Comparison of ENCODE assay signal across 8 cellular contexts in the genomic region with DNA sequence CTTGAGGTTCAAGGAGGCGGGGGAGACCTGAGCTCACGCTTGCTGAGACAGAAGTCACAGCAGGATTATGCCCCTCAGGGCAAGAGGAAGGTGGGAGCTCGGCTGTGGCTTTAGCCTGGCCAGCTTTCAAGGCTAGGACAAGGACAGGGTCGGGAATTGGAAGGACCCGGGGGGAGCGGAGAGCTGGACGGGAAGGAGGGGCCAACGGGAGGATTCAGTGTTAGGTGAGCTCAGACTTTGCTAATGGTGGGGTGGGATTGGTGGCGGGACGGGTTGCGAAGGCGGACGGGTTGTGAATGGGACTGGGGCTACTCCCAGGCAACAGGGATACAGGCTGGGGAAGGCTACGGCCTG. TPM values are rescaled to one million over a fixed set of nuclear protein-coding genes. Genes with fewer than 3 reads are reported as not detected.
A peak's percentile ranks its signal among the peaks of the same experiment; 100 is the strongest.
DNase-seq lines count a peak whose midpoint lies in the region; ATAC-seq and FAIRE-seq lines count a peak whose summit lies in the region.

No MANE protein-coding gene starts in this region.

- H3K27me3 Mint-ChIP-seq in IgD-negative memory B cell: peaks cover 4% of the 10 kb centered on the region

- no peaks in the 10 kb centered on the region for H3K9me3 Mint-ChIP-seq in IgD-negative memory B cell

- peaks cover 36% of the 10 kb centered on the region for H3K79me2 ChIP-seq in ACC112 (ENCODE audit: control insufficient read depth, insufficient read depth, low read length, unreplicated experiment)

- H3K9me3 ChIP-seq in mucosa of rectum (ENCODE audit: control insufficient read depth in 2 of 2, low read length in 2 of 2): no peaks in the 10 kb centered on the region

- no peaks in the 10 kb centered on the region for H3K4me1 ChIP-seq in ACC112 (ENCODE audit: control insufficient read depth, insufficient read depth, low read length, unreplicated experiment)
- H3K4me1 ChIP-seq in mucosa of rectum (ENCODE audit: control insufficient read depth in 2 of 2, insufficient read depth in 2 of 2, low read length in 2 of 2): peaks cover 12 to 18% of the 10 kb centered on the region in 2 donors

- ATAC-seq in HG02610 (IDR thresholded peaks at IDR 0.05; ENCODE audit: unreplicated experiment) (no peak), GM19035 (IDR thresholded peaks at IDR 0.05; ENCODE audit: unreplicated experiment) (no peak), GM18873 (IDR thresholded peaks at IDR 0.05; ENCODE audit: low FRiP score, unreplicated experiment) (no peak)

- no peaks in the 10 kb centered on the region for H3K36me3 ChIP-seq in ACC112 (ENCODE audit: insufficient read depth, low read length)
- no peaks in the 10 kb centered on the region for H3K36me3 ChIP-seq in mucosa of rectum (ENCODE audit: control insufficient read depth in 2 of 2, insufficient read depth in 2 of 2, low read length in 2 of 2)

- H3K27me3 ChIP-seq in ACC112 (ENCODE audit: insufficient read depth, low read length) (no peaks in the 10 kb centered on the region), mucosa of rectum (ENCODE audit: control insufficient read depth in 2 of 2, insufficient read depth in 2 of 2, low read length in 2 of 2) (no peaks in the 10 kb centered on the region)

- H3K27ac Mint-ChIP-seq in IgD-negative memory B cell: peak overlapping the region; percentile 92 to 99 (median 97)

- peak overlapping the region; percentile 90 for H3K4me3 ChIP-seq in ACC112 (ENCODE audit: low read depth, low read length)
- peak overlapping the region; percentile 77 to 93 for H3K4me3 ChIP-seq in mucosa of rectum (ENCODE audit: low read length in 2 of 2)

- H3K4me3 Mint-ChIP-seq in IgD-negative memory B cell: peak overlapping the region; percentile 93 to 100 (median 97)

- H3K27ac ChIP-seq in ACC112 (ENCODE audit: low read depth, low read length) (0 out of 2 replicates have a peak overlapping the region, but pooled peaks have one; percentile 12), caudate nucleus (ENCODE audit: low read depth, low read length) (peak overlapping the region; percentile 42), mucosa of rectum (ENCODE audit: low read depth in 2 of 2, low read length in 2 of 2) (peak overlapping the region in 1 of 2 donors; percentile 66)

- H2AFZ ChIP-seq in ACC112 (ENCODE audit: low read length, unreplicated experiment): no peak overlapping the region

- no peak for FAIRE-seq in frontal cortex (lab: Jason Lieb, UNC)

- H3K9ac ChIP-seq in mucosa of rectum (ENCODE audit: low read depth in 1 of 2, low read length in 2 of 2): peak overlapping the region; percentile 64 to 80

- H3K36me3 Mint-ChIP-seq in IgD-negative memory B cell: no peaks in the 10 kb centered on the region

- peak in 3 of 61 donors; percentile 41 to 66 (median 44) for DNase-seq in caudate nucleus (lab: John Stamatoyannopoulos, UW)
- DNase-seq in frontal cortex (ENCODE audit: low spot score in 2 of 2): no peak

- H3K4me1 Mint-ChIP-seq in IgD-negative memory B cell: peaks cover 22 to 24% (median 24%) of the 10 kb centered on the region in 3 donors

RNA-seq across cellular contexts. Expression of a gene that starts 0.2 kb away (rescaled TPM):
- polyA plus RNA-seq in IgD-negative memory B cell: 0.78 TPM
- total RNA-seq in frontal cortex: 0.41 TPM

RNA-seq across cellular contexts. Expression of a gene that starts 0.4 kb away (rescaled TPM):
- 63.1 TPM for polyA plus RNA-seq in IgD-negative memory B cell
- total RNA-seq in frontal cortex: 13.9 TPM

RNA-seq across cellular contexts. Expression of a gene that starts 11.3 kb away (rescaled TPM):
- 133 TPM for polyA plus RNA-seq in IgD-negative memory B cell
- 31.0 TPM for total RNA-seq in frontal cortex
